ENCODE assay signal across 8 cellular contexts in the genomic region with DNA sequence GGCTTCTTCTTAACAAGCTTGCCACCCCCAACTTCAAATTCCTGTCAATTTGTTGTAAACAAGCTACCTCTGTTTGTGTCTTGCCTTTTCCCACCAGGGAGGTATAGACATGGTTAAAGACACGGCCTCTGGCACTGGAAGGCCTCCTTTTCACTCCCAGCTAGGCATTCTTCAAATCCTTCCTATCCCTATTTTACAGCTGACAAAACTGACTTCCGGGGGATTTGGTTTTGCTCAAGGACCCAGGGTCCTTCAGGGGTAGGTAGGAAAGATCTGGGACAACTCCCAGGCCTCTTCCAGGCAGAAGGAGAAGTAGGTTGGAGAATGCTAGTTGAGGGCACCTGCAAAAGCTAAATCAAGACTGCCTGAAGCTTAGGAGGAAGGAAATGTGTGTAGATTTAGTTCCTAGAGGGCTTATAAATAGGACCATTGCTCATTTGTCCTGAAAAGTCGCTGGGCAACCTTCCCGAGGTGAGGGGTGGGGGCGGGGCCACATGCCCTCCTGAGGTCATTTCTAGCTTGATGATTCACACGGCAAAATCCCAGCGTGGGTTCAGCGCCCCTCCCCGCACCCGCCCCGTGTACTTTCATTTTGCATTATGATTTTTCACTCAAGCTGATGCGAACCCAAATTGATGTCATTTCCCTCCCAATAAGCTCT. TPM values are rescaled to one million over a fixed set of nuclear protein-coding genes. Genes with fewer than 3 reads are reported as not detected.
DNase-seq lines count a peak whose midpoint lies in the region; ATAC-seq and TF ChIP-seq lines count a peak whose summit lies in the region.

No MANE protein-coding gene starts in this region.

- no peak for TF ChIP-seq CTCF in AG04449 (IDR thresholded peaks at IDR 0.05; ENCODE audit: insufficient read depth, low read length, missing control alignments)
- TF ChIP-seq CTCF in sigmoid colon (IDR thresholded peaks at IDR 0.05) = no peak

- H3K27ac Mint-ChIP-seq in activated T-helper 17 cell treated with anti-CD3 and anti-CD28 coated beads, Interleukin-2, amount 50 U/mL, for 72 hours = peak overlapping the region; percentile 94

- H3K4me1 Mint-ChIP-seq in activated T-helper 17 cell treated with anti-CD3 and anti-CD28 coated beads, Interleukin-2, amount 50 U/mL, for 72 hours = peaks cover 49% of the 10 kb centered on the region

- CTCF ChIA-PET in AG04449 (lab: Yijun Ruan, JAX) = interaction anchor here (0.7 to 1.0 kb wide), 3 partner anchors 18 to 340 kb away, joined by 3 read pairs; no protein-coding TSS in a partner anchor

- 10 to 11% methylated on average over 12 of the region's 12 CpGs for WGBS in sigmoid colon, 2 donors

- intact Hi-C loops in Right ventricle myocardium superior (cut with DNase I) (no loop called here), sigmoid colon (cut with DNase I) (no loop called here)

- ATAC-seq in GM21529 (IDR thresholded peaks at IDR 0.05; ENCODE audit: unreplicated experiment) = peak; percentile 53
- peak; percentile 61 for ATAC-seq in activated T-helper 17 cell treated with anti-CD3 and anti-CD28 coated beads, Interleukin-2, amount 50 U/mL, for 72 hours (replicated peaks)
- peak; percentile 68 for ATAC-seq in Right ventricle myocardium superior (ENCODE audit: poor library complexity)

- H3K9me3 Mint-ChIP-seq in activated T-helper 17 cell treated with anti-CD3 and anti-CD28 coated beads, Interleukin-2, amount 50 U/mL, for 72 hours = peaks cover 8% of the 10 kb centered on the region

- no peaks in the 10 kb centered on the region for H3K27me3 ChIP-seq in sigmoid colon

- no peaks in the 10 kb centered on the region for H3K36me3 Mint-ChIP-seq in activated T-helper 17 cell treated with anti-CD3 and anti-CD28 coated beads, Interleukin-2, amount 50 U/mL, for 72 hours (ENCODE audit: low read depth)

- POLR2A ChIA-PET in AG04449 (lab: Yijun Ruan, JAX) = no interaction called here

- H3K4me3 Mint-ChIP-seq in activated T-helper 17 cell treated with anti-CD3 and anti-CD28 coated beads, Interleukin-2, amount 50 U/mL, for 72 hours = peak overlapping the region; percentile 80

- H3K4me3 ChIP-seq in AG04449 (ENCODE audit: low read depth, low read length) = peak overlapping the region; percentile 23
- peak overlapping the region; percentile 8 to 35 (median 33) for H3K4me3 ChIP-seq in sigmoid colon

- DNase-seq in AG04449 (ENCODE audit: low read depth, low spot score) = no peak
- DNase-seq in NOMO-1 treated with dmso at 0.1 percent for 144 hours (lab: John Stamatoyannopoulos, UW; ENCODE audit: unreplicated experiment) = peak; percentile 24
- peak; percentile 70 for DNase-seq in Right ventricle myocardium superior
- DNase-seq in sigmoid colon = peak; percentile 73
- DNase-seq in DMS 273 (lab: John Stamatoyannopoulos, UW; ENCODE audit: unreplicated experiment) = no peak
- DNase-seq in NCI-H1930 (lab: John Stamatoyannopoulos, UW) = no peak

- H3K36me3 ChIP-seq in sigmoid colon = no peaks in the 10 kb centered on the region

- TF ChIP-seq POLR2A in sigmoid colon (IDR thresholded peaks at IDR 0.05) = no peak

- TF ChIP-seq EP300 in sigmoid colon (IDR thresholded peaks at IDR 0.05) = peak in 1 of 4 donors; percentile 5

- H3K9me3 ChIP-seq in sigmoid colon = no peaks in the 10 kb centered on the region

- peaks cover 0 to 38% (median 34%) of the 10 kb centered on the region in 4 donors for H3K4me1 ChIP-seq in sigmoid colon

- H3K27ac ChIP-seq in sigmoid colon = peak overlapping the region; percentile 43 to 67 (median 60)

- H3K27me3 Mint-ChIP-seq in activated T-helper 17 cell treated with anti-CD3 and anti-CD28 coated beads, Interleukin-2, amount 50 U/mL, for 72 hours = no peaks in the 10 kb centered on the region

RNA-seq across cellular contexts. Expression of a gene that starts 36.3 kb away (rescaled TPM):
- total RNA-seq in activated T-helper 17 cell treated with anti-CD3 and anti-CD28 coated beads, Interleukin-2, amount 50 U/mL, for 72 hours = 10 to 100 TPM; 24.1 to 41.3 TPM
- total RNA-seq in Right ventricle myocardium superior = 6.4 TPM
- total RNA-seq in sigmoid colon = 10 to 100 TPM; 14.2 to 18.0 (median 16.4) TPM
- 10 to 100 TPM in 2 of 3 donors, 1 to 10 TPM in 1; 8.9 to 12.0 (median 10.2) TPM for polyA plus RNA-seq in sigmoid colon

Comparison
In these comparisons a context has a peak if more than half of its experiments do, and no peak if none do; other contexts are left out.
1. DNase-seq: peak in NOMO-1 treated with dmso at 0.1 percent for 144 hours (single experiment), Right ventricle myocardium superior (single experiment) and sigmoid colon (single experiment); none in AG04449 (single experiment), DMS 273 (single experiment) and NCI-H1930 (0 of 2).
2. Peak in every context shown above with its lines, with median percentiles within 50 percentile points of each other: ATAC-seq.